ENCODE assay signal across 28 cellular contexts in the genomic region with DNA sequence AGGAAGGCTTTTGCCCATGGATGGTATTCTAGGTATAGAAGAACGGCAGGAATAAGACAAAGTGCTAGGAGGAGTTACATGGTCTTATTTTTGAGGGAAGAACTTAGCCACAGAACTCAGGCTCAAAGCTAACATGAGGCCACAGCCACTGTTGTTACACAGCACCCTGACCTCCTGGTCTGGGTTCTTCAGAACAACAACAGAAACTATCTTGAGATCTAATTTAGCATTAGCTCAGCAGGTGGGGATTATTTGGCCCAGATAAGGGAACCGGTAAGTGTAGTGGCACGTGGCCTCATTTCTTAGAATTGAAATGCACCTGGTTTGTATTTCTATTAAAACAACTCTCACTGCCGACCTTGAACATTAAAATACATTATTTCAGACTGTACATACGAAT.
"Had no signal": no experiment of that assay in that cellular context is flagged by ENCODE, and none has a peak within 500 bp of the region (broad histone marks: within the 10 kb centered on the region; RNA-seq: fewer than 3 reads in every experiment).

No MANE protein-coding gene starts in this region.

- H3K4me3 ChIP-seq: stomach, suprapubic skin, testis, thoracic aorta, thyroid gland, tibial artery, tibial nerve, transverse colon, upper lobe of left lung, upper lobe of right lung, uterus, vagina had no signal

- H3K9me3 Mint-ChIP-seq: stimulated activated memory B cell treated with anti-CD40 and anti-IgM and Interleukin-4, amounts not matched to agents 10 μg/mL and 1 μg/mL and 100 μg/mL, for 72 hours; stimulated activated naive B cell treated with anti-CD40 and anti-IgM and Interleukin-4, amounts not matched to agents 10 μg/mL and 1 μg/mL and 100 μg/mL, for 72 hours; stimulated activated naive CD8-positive, alpha-beta T cell treated with anti-CD3 and anti-CD28 coated beads, Interleukin-15, Interleukin-2, amounts not matched to agents 100 ng/mL and 50 ng/mL, for 24 hours; type B pancreatic cell had no signal

- H3K36me3 ChIP-seq: stomach, suprapubic skin, thoracic aorta, thyroid gland, tibial artery, tibial nerve, transverse colon, upper lobe of left lung, upper lobe of right lung, uterus, vagina had no signal

- H3K9me3 ChIP-seq: stomach, suprapubic skin, testis, thoracic aorta, thyroid gland, tibial artery, tibial nerve, transverse colon, upper lobe of left lung, upper lobe of right lung, uterus, vagina had no signal

- H3K4me1 Mint-ChIP-seq: stimulated activated effector memory CD8-positive, alpha-beta T cell treated with anti-CD3 and anti-CD28 coated beads, Interleukin-12 subunit alpha, Interleukin-12 subunit beta, amount 100 ng/mL, for 72 hours; stimulated activated memory B cell treated with anti-CD40 and anti-IgM and Interleukin-4, amounts not matched to agents 10 μg/mL and 1 μg/mL and 100 μg/mL, for 72 hours; stimulated activated naive B cell treated with anti-CD40 and anti-IgM and Interleukin-4, amounts not matched to agents 10 μg/mL and 1 μg/mL and 100 μg/mL, for 72 hours; stimulated activated naive CD8-positive, alpha-beta T cell treated with anti-CD3 and anti-CD28 coated beads, Interleukin-15, amount 100 ng/mL, for 72 hours had no signal

- ATAC-seq: stimulated activated effector memory CD8-positive, alpha-beta T cell treated with anti-CD3 and anti-CD28 coated beads, Interleukin-12 subunit alpha, Interleukin-12 subunit beta, amount 100 ng/mL, for 72 hours; stimulated activated memory B cell treated with anti-CD40 and anti-IgM and Interleukin-4, amounts not matched to agents 10 μg/mL and 1 μg/mL and 100 μg/mL, for 72 hours; stimulated activated naive B cell treated with anti-CD40 and anti-IgM and Interleukin-4, amounts not matched to agents 10 μg/mL and 1 μg/mL and 100 μg/mL, for 72 hours; stimulated activated naive CD8-positive, alpha-beta T cell treated with anti-CD3 and anti-CD28 coated beads, Interleukin-15, amount 100 ng/mL, for 72 hours; stimulated activated naive CD8-positive, alpha-beta T cell treated with anti-CD3 and anti-CD28 coated beads, Interleukin-15, Interleukin-2, amounts not matched to agents 100 U/mL and 50 U/mL, for 24 hours; upper lobe of right lung had no signal

- H3K27ac Mint-ChIP-seq: stimulated activated effector memory CD8-positive, alpha-beta T cell treated with anti-CD3 and anti-CD28 coated beads, Interleukin-12 subunit alpha, Interleukin-12 subunit beta, amount 100 ng/mL, for 72 hours; stimulated activated memory B cell treated with anti-CD40 and anti-IgM and Interleukin-4, amounts not matched to agents 10 μg/mL and 1 μg/mL and 100 μg/mL, for 72 hours; stimulated activated naive B cell treated with anti-CD40 and anti-IgM and Interleukin-4, amounts not matched to agents 10 μg/mL and 1 μg/mL and 100 μg/mL, for 72 hours; stimulated activated naive CD8-positive, alpha-beta T cell treated with anti-CD3 and anti-CD28 coated beads, Interleukin-15, amount 100 ng/mL, for 72 hours; stimulated activated naive CD8-positive, alpha-beta T cell treated with anti-CD3 and anti-CD28 coated beads, Interleukin-15, Interleukin-2, amounts not matched to agents 100 ng/mL and 50 ng/mL, for 24 hours; type B pancreatic cell had no signal

- H3K27me3 ChIP-seq: stomach, suprapubic skin, testis, thyroid gland, tibial artery, tibial nerve, transverse colon, upper lobe of left lung, upper lobe of right lung, uterus, vagina had no signal

- H3K27me3 Mint-ChIP-seq: stimulated activated memory B cell treated with anti-CD40 and anti-IgM and Interleukin-4, amounts not matched to agents 10 μg/mL and 1 μg/mL and 100 μg/mL, for 72 hours; stimulated activated naive B cell treated with anti-CD40 and anti-IgM and Interleukin-4, amounts not matched to agents 10 μg/mL and 1 μg/mL and 100 μg/mL, for 72 hours; stimulated activated naive CD8-positive, alpha-beta T cell treated with anti-CD3 and anti-CD28 coated beads, Interleukin-15, amount 100 ng/mL, for 72 hours; stimulated activated naive CD8-positive, alpha-beta T cell treated with anti-CD3 and anti-CD28 coated beads, Interleukin-15, Interleukin-2, amounts not matched to agents 100 ng/mL and 50 ng/mL, for 24 hours; type B pancreatic cell had no signal

- H3K4me3 Mint-ChIP-seq: stimulated activated effector memory CD8-positive, alpha-beta T cell treated with anti-CD3 and anti-CD28 coated beads, Interleukin-12 subunit alpha, Interleukin-12 subunit beta, amount 100 ng/mL, for 72 hours; stimulated activated memory B cell treated with anti-CD40 and anti-IgM and Interleukin-4, amounts not matched to agents 10 μg/mL and 1 μg/mL and 100 μg/mL, for 72 hours; stimulated activated naive B cell treated with anti-CD40 and anti-IgM and Interleukin-4, amounts not matched to agents 10 μg/mL and 1 μg/mL and 100 μg/mL, for 72 hours; stimulated activated naive CD8-positive, alpha-beta T cell treated with anti-CD3 and anti-CD28 coated beads, Interleukin-15, amount 100 ng/mL, for 72 hours; stimulated activated naive CD8-positive, alpha-beta T cell treated with anti-CD3 and anti-CD28 coated beads, Interleukin-15, Interleukin-2, amounts not matched to agents 100 ng/mL and 50 ng/mL, for 24 hours; type B pancreatic cell had no signal

- H3K4me1 ChIP-seq: stomach, suprapubic skin, testis, thyroid gland, tibial artery, transverse colon, upper lobe of left lung, upper lobe of right lung, uterus, vagina had no signal

- DNase-seq: stimulated activated CD4-positive, alpha-beta T cell treated with anti-CD3 and anti-CD28 coated beads, Interleukin-2, amount 100 ng/mL, for 48 hours; stimulated activated CD4-positive, alpha-beta T cell treated with anti-CD3 and anti-CD28 coated beads, Interleukin-4, amount 100 ng/mL, for 1 hour; stimulated activated CD4-positive, alpha-beta T cell treated with anti-CD3 and anti-CD28 coated beads, Interleukin-4, amount 100 ng/mL, for 24 hours; stimulated activated CD4-positive, alpha-beta T cell treated with anti-CD3 and anti-CD28 coated beads, Interleukin-4, amount 100 ng/mL, for 4 hours; stimulated activated CD8-positive, alpha-beta memory T cell treated with anti-CD3 and anti-CD28 coated beads, Interleukin-4, amount 100 ng/mL, for 48 hours; stimulated activated naive B cell treated with anti-CD40 and anti-IgM and Interleukin-4, amounts not matched to agents 10 μg/mL and 1 μg/mL and 100 μg/mL, for 72 hours; stimulated activated naive CD4-positive, alpha-beta T cell; stimulated activated naive CD4-positive, alpha-beta T cell treated with Interleukin-2 at 50 U/mL for 16 hours; stimulated activated naive CD8-positive, alpha-beta T cell treated with anti-CD3 and anti-CD28 coated beads, Interleukin-15, amount 100 ng/mL, for 72 hours; stimulated activated naive CD8-positive, alpha-beta T cell treated with anti-CD3 and anti-CD28 coated beads, Interleukin-15, Interleukin-2, amounts not matched to agents 100 U/mL and 50 U/mL, for 24 hours; stomach; substantia nigra; testis; thyroid gland; tibial artery; transverse colon; trophoblast cell; upper lobe of left lung; upper lobe of right lung; uterus had no signal

- H3K27ac ChIP-seq: stomach, suprapubic skin, testis, thoracic aorta, thyroid gland, tibial artery, tibial nerve, transverse colon, upper lobe of left lung, upper lobe of right lung, uterus, vagina had no signal

- H3K36me3 Mint-ChIP-seq: stimulated activated effector memory CD8-positive, alpha-beta T cell treated with anti-CD3 and anti-CD28 coated beads, Interleukin-12 subunit alpha, Interleukin-12 subunit beta, amount 100 ng/mL, for 72 hours; stimulated activated memory B cell treated with anti-CD40 and anti-IgM and Interleukin-4, amounts not matched to agents 10 μg/mL and 1 μg/mL and 100 μg/mL, for 72 hours; stimulated activated naive B cell treated with anti-CD40 and anti-IgM and Interleukin-4, amounts not matched to agents 10 μg/mL and 1 μg/mL and 100 μg/mL, for 72 hours; type B pancreatic cell had no signal
